1 cellular context compared by ENCODE assay signal in the genomic region with DNA sequence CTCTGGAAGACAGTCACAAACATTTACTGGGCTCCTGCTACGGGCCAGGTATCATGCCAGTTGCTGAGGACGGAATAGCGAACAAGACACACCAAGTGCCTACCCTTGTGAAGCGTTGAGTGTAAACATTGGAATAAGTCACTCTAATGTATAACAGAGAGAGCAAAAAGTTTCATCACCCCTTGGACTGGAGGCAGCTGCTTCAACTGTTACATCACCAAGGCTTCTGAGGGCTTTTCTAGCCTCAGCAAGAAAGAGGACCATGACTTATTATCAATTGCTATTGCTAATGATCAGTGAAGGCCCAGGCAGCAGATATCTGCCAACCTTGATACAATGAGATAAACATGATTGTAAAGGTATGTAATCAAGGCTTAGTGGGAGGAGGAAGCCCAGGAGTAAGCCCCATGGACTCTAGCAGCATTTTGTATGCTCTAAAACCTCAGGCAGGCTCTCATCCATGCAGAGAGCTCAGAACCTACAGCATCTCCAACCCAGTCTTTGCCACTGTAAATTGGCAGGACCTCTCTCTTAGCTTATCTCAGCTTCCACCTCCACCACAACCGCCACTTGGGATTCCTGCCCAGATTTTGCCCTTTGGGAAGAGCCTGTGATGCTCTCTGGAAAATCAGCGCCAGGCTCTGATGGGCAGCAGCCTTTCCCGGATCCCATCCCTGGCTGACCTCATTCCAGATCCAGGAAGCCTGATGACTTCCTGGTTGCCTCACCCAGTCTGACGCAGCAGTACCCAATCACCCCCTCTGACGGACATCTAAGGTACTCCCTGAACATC.
TF ChIP-seq lines count a peak whose summit lies in the region.

No MANE protein-coding gene starts in this region.

TF ChIP-seq in GM23338, 12 proteins besides CTCF, POLR2A, EP300 and RAD21 (continued from another document):
- TF ChIP-seq, protein P1, sequence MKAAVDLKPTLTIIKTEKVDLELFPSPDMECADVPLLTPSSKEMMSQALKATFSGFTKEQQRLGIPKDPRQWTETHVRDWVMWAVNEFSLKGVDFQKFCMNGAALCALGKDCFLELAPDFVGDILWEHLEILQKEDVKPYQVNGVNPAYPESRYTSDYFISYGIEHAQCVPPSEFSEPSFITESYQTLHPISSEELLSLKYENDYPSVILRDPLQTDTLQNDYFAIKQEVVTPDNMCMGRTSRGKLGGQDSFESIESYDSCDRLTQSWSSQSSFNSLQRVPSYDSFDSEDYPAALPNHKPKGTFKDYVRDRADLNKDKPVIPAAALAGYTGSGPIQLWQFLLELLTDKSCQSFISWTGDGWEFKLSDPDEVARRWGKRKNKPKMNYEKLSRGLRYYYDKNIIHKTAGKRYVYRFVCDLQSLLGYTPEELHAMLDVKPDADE (IDR thresholded peaks at IDR 0.05) = no peak
- TF ChIP-seq JUNB (IDR thresholded peaks at IDR 0.05; ENCODE audit: unreplicated experiment) (no peak), STAT1 (IDR thresholded peaks at IDR 0.05; ENCODE audit: unreplicated experiment) (no peak), POLR2AphosphoS5 (IDR thresholded peaks at IDR 0.05; ENCODE audit: low read depth) (no peak), CREB1 (CRISPR knock-in tag; IDR thresholded peaks at IDR 0.05; ENCODE audit: low read depth) (no peak), ZNF331 (CRISPR knock-in tag; IDR thresholded peaks at IDR 0.05; ENCODE audit: low read depth) (no peak), ZNF114 (CRISPR knock-in tag; IDR thresholded peaks at IDR 0.05) (no peak), EZH2 (IDR thresholded peaks at IDR 0.05; ENCODE audit: low read depth, unreplicated experiment) (no peak)
- TF ChIP-seq, protein P2, sequence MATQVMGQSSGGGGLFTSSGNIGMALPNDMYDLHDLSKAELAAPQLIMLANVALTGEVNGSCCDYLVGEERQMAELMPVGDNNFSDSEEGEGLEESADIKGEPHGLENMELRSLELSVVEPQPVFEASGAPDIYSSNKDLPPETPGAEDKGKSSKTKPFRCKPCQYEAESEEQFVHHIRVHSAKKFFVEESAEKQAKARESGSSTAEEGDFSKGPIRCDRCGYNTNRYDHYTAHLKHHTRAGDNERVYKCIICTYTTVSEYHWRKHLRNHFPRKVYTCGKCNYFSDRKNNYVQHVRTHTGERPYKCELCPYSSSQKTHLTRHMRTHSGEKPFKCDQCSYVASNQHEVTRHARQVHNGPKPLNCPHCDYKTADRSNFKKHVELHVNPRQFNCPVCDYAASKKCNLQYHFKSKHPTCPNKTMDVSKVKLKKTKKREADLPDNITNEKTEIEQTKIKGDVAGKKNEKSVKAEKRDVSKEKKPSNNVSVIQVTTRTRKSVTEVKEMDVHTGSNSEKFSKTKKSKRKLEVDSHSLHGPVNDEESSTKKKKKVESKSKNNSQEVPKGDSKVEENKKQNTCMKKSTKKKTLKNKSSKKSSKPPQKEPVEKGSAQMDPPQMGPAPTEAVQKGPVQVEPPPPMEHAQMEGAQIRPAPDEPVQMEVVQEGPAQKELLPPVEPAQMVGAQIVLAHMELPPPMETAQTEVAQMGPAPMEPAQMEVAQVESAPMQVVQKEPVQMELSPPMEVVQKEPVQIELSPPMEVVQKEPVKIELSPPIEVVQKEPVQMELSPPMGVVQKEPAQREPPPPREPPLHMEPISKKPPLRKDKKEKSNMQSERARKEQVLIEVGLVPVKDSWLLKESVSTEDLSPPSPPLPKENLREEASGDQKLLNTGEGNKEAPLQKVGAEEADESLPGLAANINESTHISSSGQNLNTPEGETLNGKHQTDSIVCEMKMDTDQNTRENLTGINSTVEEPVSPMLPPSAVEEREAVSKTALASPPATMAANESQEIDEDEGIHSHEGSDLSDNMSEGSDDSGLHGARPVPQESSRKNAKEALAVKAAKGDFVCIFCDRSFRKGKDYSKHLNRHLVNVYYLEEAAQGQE (IDR thresholded peaks at IDR 0.05; ENCODE audit: unreplicated experiment) = no peak
- TF ChIP-seq, protein P3, sequence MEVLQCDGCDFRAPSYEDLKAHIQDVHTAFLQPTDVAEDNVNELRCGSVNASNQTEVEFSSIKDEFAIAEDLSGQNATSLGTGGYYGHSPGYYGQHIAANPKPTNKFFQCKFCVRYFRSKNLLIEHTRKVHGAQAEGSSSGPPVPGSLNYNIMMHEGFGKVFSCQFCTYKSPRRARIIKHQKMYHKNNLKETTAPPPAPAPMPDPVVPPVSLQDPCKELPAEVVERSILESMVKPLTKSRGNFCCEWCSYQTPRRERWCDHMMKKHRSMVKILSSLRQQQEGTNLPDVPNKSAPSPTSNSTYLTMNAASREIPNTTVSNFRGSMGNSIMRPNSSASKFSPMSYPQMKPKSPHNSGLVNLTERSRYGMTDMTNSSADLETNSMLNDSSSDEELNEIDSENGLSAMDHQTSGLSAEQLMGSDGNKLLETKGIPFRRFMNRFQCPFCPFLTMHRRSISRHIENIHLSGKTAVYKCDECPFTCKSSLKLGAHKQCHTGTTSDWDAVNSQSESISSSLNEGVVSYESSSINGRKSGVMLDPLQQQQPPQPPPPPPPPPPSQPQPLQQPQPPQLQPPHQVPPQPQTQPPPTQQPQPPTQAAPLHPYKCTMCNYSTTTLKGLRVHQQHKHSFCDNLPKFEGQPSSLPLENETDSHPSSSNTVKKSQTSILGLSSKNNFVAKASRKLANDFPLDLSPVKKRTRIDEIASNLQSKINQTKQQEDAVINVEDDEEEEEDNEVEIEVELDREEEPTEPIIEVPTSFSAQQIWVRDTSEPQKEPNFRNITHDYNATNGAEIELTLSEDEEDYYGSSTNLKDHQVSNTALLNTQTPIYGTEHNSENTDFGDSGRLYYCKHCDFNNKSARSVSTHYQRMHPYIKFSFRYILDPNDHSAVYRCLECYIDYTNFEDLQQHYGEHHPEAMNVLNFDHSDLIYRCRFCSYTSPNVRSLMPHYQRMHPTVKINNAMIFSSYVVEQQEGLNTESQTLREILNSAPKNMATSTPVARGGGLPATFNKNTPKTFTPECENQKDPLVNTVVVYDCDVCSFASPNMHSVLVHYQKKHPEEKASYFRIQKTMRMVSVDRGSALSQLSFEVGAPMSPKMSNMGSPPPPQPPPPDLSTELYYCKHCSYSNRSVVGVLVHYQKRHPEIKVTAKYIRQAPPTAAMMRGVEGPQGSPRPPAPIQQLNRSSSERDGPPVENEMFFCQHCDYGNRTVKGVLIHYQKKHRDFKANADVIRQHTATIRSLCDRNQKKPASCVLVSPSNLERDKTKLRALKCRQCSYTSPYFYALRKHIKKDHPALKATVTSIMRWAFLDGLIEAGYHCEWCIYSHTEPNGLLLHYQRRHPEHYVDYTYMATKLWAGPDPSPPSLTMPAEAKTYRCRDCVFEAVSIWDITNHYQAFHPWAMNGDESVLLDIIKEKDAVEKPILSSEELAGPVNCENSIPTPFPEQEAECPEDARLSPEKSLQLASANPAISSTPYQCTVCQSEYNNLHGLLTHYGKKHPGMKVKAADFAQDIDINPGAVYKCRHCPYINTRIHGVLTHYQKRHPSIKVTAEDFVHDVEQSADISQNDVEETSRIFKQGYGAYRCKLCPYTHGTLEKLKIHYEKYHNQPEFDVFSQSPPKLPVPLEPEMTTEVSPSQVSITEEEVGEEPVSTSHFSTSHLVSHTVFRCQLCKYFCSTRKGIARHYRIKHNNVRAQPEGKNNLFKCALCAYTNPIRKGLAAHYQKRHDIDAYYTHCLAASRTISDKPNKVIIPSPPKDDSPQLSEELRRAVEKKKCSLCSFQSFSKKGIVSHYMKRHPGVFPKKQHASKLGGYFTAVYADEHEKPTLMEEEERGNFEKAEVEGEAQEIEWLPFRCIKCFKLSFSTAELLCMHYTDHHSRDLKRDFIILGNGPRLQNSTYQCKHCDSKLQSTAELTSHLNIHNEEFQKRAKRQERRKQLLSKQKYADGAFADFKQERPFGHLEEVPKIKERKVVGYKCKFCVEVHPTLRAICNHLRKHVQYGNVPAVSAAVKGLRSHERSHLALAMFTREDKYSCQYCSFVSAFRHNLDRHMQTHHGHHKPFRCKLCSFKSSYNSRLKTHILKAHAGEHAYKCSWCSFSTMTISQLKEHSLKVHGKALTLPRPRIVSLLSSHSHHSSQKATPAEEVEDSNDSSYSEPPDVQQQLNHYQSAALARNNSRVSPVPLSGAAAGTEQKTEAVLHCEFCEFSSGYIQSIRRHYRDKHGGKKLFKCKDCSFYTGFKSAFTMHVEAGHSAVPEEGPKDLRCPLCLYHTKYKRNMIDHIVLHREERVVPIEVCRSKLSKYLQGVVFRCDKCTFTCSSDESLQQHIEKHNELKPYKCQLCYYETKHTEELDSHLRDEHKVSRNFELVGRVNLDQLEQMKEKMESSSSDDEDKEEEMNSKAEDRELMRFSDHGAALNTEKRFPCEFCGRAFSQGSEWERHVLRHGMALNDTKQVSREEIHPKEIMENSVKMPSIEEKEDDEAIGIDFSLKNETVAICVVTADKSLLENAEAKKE (CRISPR knock-in tag; IDR thresholded peaks at IDR 0.05) = no peak
